9 cellular contexts compared by ENCODE assay signal in the genomic region with DNA sequence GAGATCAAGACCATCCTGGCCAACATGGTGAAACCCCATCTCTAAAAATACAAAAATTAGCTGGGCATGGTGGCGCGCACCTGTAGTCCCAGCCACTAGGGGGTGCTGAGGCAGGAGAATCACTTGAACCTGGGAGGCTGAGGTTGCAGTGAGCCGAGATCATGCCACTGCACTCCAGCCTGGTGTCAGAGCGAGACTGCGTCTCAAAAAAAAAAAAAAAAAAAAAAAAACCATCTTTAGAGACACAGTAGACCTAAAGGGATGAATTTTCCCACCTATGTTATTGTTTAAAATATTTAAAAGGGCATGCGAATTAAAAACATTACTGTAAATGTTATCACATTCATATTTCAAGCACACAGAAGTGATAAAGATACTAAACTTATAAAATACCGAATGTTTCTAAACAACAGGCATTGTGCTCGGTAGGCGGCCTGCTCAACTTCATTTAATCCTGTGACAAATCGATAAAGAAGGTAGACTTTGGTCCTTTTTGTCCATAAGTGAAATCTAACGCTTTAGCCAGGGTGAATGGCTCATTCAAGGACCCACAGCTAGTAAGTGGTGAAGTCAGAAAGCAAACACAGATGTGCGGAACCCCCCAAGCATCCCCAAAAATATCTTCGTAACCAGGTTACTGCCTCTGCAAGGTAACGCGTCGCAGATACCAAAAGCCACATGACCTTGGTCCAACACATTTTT. TPM values are rescaled to one million over a fixed set of nuclear protein-coding genes. Genes with fewer than 3 reads are reported as not detected.
DNase-seq lines count a peak whose midpoint lies in the region; ATAC-seq and TF ChIP-seq lines count a peak whose summit lies in the region.
"Had no signal": no experiment of that assay in that cellular context is flagged by ENCODE, and none has a peak within 500 bp of the region (broad histone marks: within the 10 kb centered on the region; RNA-seq: fewer than 3 reads in every experiment).

No MANE protein-coding gene starts in this region.

- ATAC-seq in stimulated activated effector memory CD8-positive, alpha-beta T cell treated with anti-CD3 and anti-CD28 coated beads, Interleukin-12 subunit alpha, Interleukin-12 subunit beta, amount 100 ng/mL, for 72 hours, result no peak
- ATAC-seq in GM21423 (IDR thresholded peaks at IDR 0.05; ENCODE audit: unreplicated experiment) (no peak), HG03175 (IDR thresholded peaks at IDR 0.05; ENCODE audit: unreplicated experiment) (no peak), HG03159 (IDR thresholded peaks at IDR 0.05; ENCODE audit: unreplicated experiment) (no peak)

- H3K4me1 Mint-ChIP-seq in stimulated activated effector memory CD8-positive, alpha-beta T cell treated with anti-CD3 and anti-CD28 coated beads, Interleukin-12 subunit alpha, Interleukin-12 subunit beta, amount 100 ng/mL, for 72 hours, result no peaks in the 10 kb centered on the region

- peak; percentile 39 for TF ChIP-seq RAD21 in SK-N-SH (IDR thresholded peaks at IDR 0.05; ENCODE audit: low read length)
- peak; percentile 70 to 80 for TF ChIP-seq RAD21 in liver (IDR thresholded peaks at IDR 0.05)

- H3K9me2 ChIP-seq in GM23248 (ENCODE audit: insufficient read depth), result no peaks in the 10 kb centered on the region
- no peaks in the 10 kb centered on the region for H3K9me2 ChIP-seq in SK-N-SH

- TF ChIP-seq EP300 in SK-N-SH (IDR thresholded peaks at IDR 0.05; ENCODE audit: borderline replicate concordance in 1 of 2, low read depth in 1 of 2, low read length in 1 of 2), result no peak

- POLR2A ChIA-PET in SK-N-SH (lab: Yijun Ruan, JAX), result no interaction called here

- CTCF ChIA-PET in SK-N-SH (lab: Yijun Ruan, JAX), result interaction anchor here (0.6 to 2.2 kb wide), 9 partner anchors 8 to 62 kb away, joined by 3 to 14 read pairs (median 6); a partner anchor contains a TSS

- H3K4me1 ChIP-seq in GM23248 (ENCODE audit: insufficient read depth) (no peaks in the 10 kb centered on the region), SK-N-SH (ENCODE audit: control insufficient read depth in 1 of 2, insufficient read depth in 2 of 2, low read depth in 1 of 2, low read length in 1 of 2) (peaks cover 0 to 14% of the 10 kb centered on the region in 2 experiments; a peak in 2 of 4 replicates), ascending aorta (no peaks in the 10 kb centered on the region), liver (ENCODE audit: control insufficient read depth in 4 of 4, insufficient read depth in 4 of 4, low read length in 3 of 4) (peaks cover 0 to 3% (median 0%) of the 10 kb centered on the region in 4 donors)

- H3K4me2 ChIP-seq in GM23248 (ENCODE audit: unreplicated experiment), result no peak overlapping the region
- no peak overlapping the region for H3K4me2 ChIP-seq in SK-N-SH

- H3F3A ChIP-seq in GM23248 (ENCODE audit: insufficient read depth), result no peaks in the 10 kb centered on the region
- peaks cover 9% of the 10 kb centered on the region for H3F3A ChIP-seq in SK-N-SH (replicated peaks; ENCODE audit: insufficient read depth)

- H3K27me3 ChIP-seq in GM23248 (replicated peaks; ENCODE audit: insufficient read depth) (no peaks in the 10 kb centered on the region), SK-N-SH (ENCODE audit: insufficient read depth) (no peaks in the 10 kb centered on the region), ascending aorta (no peaks in the 10 kb centered on the region), liver (ENCODE audit: control insufficient read depth in 4 of 4, insufficient read depth in 4 of 4, low read length in 3 of 4) (no peaks in the 10 kb centered on the region)

- H3K9me3 Mint-ChIP-seq in stimulated activated effector memory CD8-positive, alpha-beta T cell treated with anti-CD3 and anti-CD28 coated beads, Interleukin-12 subunit alpha, Interleukin-12 subunit beta, amount 100 ng/mL, for 72 hours, result no peaks in the 10 kb centered on the region
- H3K9me3 Mint-ChIP-seq: activated naive CD4-positive, alpha-beta T cell treated with anti-CD3 and anti-CD28 coated beads, Interleukin-2, amount 50 U/mL, for 24 hours had no signal

- intact Hi-C loops in ascending aorta (cut with DNase I), result no loop called here

- peak; percentile 51 for DNase-seq in GM23248
- DNase-seq in SK-N-SH, result no peak
- DNase-seq in ascending aorta (ENCODE audit: low spot score in 2 of 2), result no peak
- peak; percentile 53 to 76 for DNase-seq in stimulated activated effector memory CD8-positive, alpha-beta T cell treated with anti-CD3 and anti-CD28 coated beads, Interleukin-12 subunit alpha, Interleukin-12 subunit beta, amount 100 ng/mL, for 72 hours (ENCODE audit: low spot score in 2 of 2)

- TF ChIP-seq CTCF in SK-N-SH (IDR thresholded peaks at IDR 0.05) (peak; percentile 82), ascending aorta (IDR thresholded peaks at IDR 0.05) (peak in 2 of 3 experiments; percentile 49 to 69), liver (IDR thresholded peaks at IDR 0.05; ENCODE audit: low read depth, low read length, missing input control) (peak; percentile 41)

- H4K20me1 ChIP-seq in GM23248 (ENCODE audit: insufficient read depth) (no peaks in the 10 kb centered on the region), SK-N-SH (ENCODE audit: insufficient read depth) (no peaks in the 10 kb centered on the region)

- no peak overlapping the region for H3K4me3 Mint-ChIP-seq in stimulated activated effector memory CD8-positive, alpha-beta T cell treated with anti-CD3 and anti-CD28 coated beads, Interleukin-12 subunit alpha, Interleukin-12 subunit beta, amount 100 ng/mL, for 72 hours
- H3K4me3 Mint-ChIP-seq: activated naive CD4-positive, alpha-beta T cell treated with anti-CD3 and anti-CD28 coated beads, Interleukin-2, amount 50 U/mL, for 24 hours had no signal

- no peak overlapping the region for H3K4me3 ChIP-seq in GM23248
- no peak overlapping the region; a peak in 1 of 4 replicates for H3K4me3 ChIP-seq in SK-N-SH (ENCODE audit: low read depth in 2 of 2, low read length in 1 of 2)
- no peak overlapping the region for H3K4me3 ChIP-seq in ascending aorta
- no peak overlapping the region for H3K4me3 ChIP-seq in liver (ENCODE audit: low read depth in 1 of 3, low read length in 3 of 3)

- H3K36me3 Mint-ChIP-seq in stimulated activated effector memory CD8-positive, alpha-beta T cell treated with anti-CD3 and anti-CD28 coated beads, Interleukin-12 subunit alpha, Interleukin-12 subunit beta, amount 100 ng/mL, for 72 hours, result peaks cover 99% of the 10 kb centered on the region

- H3K9ac ChIP-seq in GM23248, result no peak overlapping the region
- no peak overlapping the region for H3K9ac ChIP-seq in SK-N-SH
- no peak overlapping the region for H3K9ac ChIP-seq in liver (ENCODE audit: low read depth in 1 of 2, low read length in 2 of 2)

- peaks cover 20% of the 10 kb centered on the region for H3K36me3 ChIP-seq in GM23248 (ENCODE audit: low read depth)
- H3K36me3 ChIP-seq in SK-N-SH (replicated peaks in 1 of 2; ENCODE audit: control insufficient read depth in 1 of 2, insufficient read depth in 2 of 2, low read length in 1 of 2), result peaks cover 54 to 58% of the 10 kb centered on the region in 2 experiments
- peaks cover 15 to 39% of the 10 kb centered on the region in 2 donors for H3K36me3 ChIP-seq in ascending aorta
- H3K36me3 ChIP-seq in liver (ENCODE audit: control insufficient read depth in 4 of 4, insufficient read depth in 3 of 4, low read depth in 1 of 4, low read length in 3 of 4), result peaks cover 8 to 48% (median 35%) of the 10 kb centered on the region in 4 donors

- H2AFZ ChIP-seq in GM23248 (no peak overlapping the region), SK-N-SH (ENCODE audit: low read depth) (no peak overlapping the region)

- H3K9me3 ChIP-seq in GM23248 (ENCODE audit: low read depth) (no peaks in the 10 kb centered on the region), SK-N-SH (no peaks in the 10 kb centered on the region), ascending aorta (no peaks in the 10 kb centered on the region), liver (ENCODE audit: control insufficient read depth in 4 of 4, low read length in 3 of 4) (no peaks in the 10 kb centered on the region)

- WGBS in GM23248 (ENCODE audit: low coverage in 1 of 2, low lambda C conversion rate in 2 of 2, missing lambda C conversion rate in 2 of 2), 2 experiments, result 85 to 92% methylated on average over 16 of the region's 16 CpGs
- 90% methylated on average over 16 of the region's 16 CpGs for WGBS in SK-N-SH (ENCODE audit: low lambda C conversion rate)
- WGBS in liver, result 78% methylated on average over 16 of the region's 16 CpGs

- H3K27ac ChIP-seq in GM23248, result no peak overlapping the region
- H3K27ac ChIP-seq in SK-N-SH (ENCODE audit: low read depth in 2 of 2, low read length in 1 of 2), result no peak overlapping the region
- no peak overlapping the region for H3K27ac ChIP-seq in ascending aorta
- no peak overlapping the region for H3K27ac ChIP-seq in liver (ENCODE audit: low read depth in 1 of 2, low read length in 2 of 2)

- H3K79me2 ChIP-seq in GM23248 (ENCODE audit: insufficient read depth) (peaks cover 16% of the 10 kb centered on the region; the same call in 1 of the 2 replicates), SK-N-SH (ENCODE audit: insufficient read depth) (peaks cover 25% of the 10 kb centered on the region)

- in situ Hi-C loops in GM23248 (cut with MboI), result no loop called here

- no peak overlapping the region for H3K27ac Mint-ChIP-seq in stimulated activated effector memory CD8-positive, alpha-beta T cell treated with anti-CD3 and anti-CD28 coated beads, Interleukin-12 subunit alpha, Interleukin-12 subunit beta, amount 100 ng/mL, for 72 hours
- H3K27ac Mint-ChIP-seq: activated naive CD4-positive, alpha-beta T cell treated with anti-CD3 and anti-CD28 coated beads, Interleukin-2, amount 50 U/mL, for 24 hours had no signal

RNA-seq across cellular contexts. Expression of a gene that starts 16.1 kb away (rescaled TPM):
- total RNA-seq in GM23248 (2014; rRNA removed; shearing (Covaris generic)), result 9.0 and 13.3 TPM in 2 replicates
- polyA plus RNA-seq in GM23248 (2016; fragmentation: Nextera tagmentation; extraction: Ambion mirVana) (13.6 and 16.3 TPM in 2 replicates), SK-N-SH (2012; rRNA removed) (19.5 and 22.0 TPM in 2 replicates), liver (10 to 100 TPM; 14.1 to 16.6 TPM)
- 13.2 and 17.6 TPM in 2 replicates for polyA plus RNA-seq in SK-N-SH (2012; cell fraction: cytosol; rRNA removed)
- 36.6 and 38.4 TPM in 2 replicates for polyA plus RNA-seq in SK-N-SH (2012; cell fraction: nucleus; rRNA removed)
- total RNA-seq in ascending aorta (4.8 TPM), liver (10 to 100 TPM; 31.8 to 35.4 TPM)

RNA-seq across cellular contexts. Expression of a gene that starts 16.8 kb away (rescaled TPM):
- total RNA-seq in GM23248 (2014; rRNA removed; shearing (Covaris generic)), result 36.9 and 40.3 TPM in 2 replicates
- polyA plus RNA-seq in GM23248 (2016; fragmentation: Nextera tagmentation; extraction: Ambion mirVana) (27.4 and 28.7 TPM in 2 replicates), SK-N-SH (2012; rRNA removed) (53.0 and 56.0 TPM in 2 replicates), liver (10 to 100 TPM; 12.6 to 21.1 TPM)
- polyA plus RNA-seq in SK-N-SH (2012; cell fraction: cytosol; rRNA removed), result 32.6 and 46.3 TPM in 2 replicates
- polyA plus RNA-seq in SK-N-SH (2012; cell fraction: nucleus; rRNA removed), result 100 and 128 TPM in 2 replicates
- total RNA-seq in ascending aorta (18.0 TPM), liver (10 to 100 TPM; 19.3 to 35.0 TPM)

RNA-seq across cellular contexts. Expression of a gene that starts 45.5 kb away (rescaled TPM):
- 24.3 and 25.6 TPM in 2 replicates for total RNA-seq in GM23248 (2014; rRNA removed; shearing (Covaris generic))
- polyA plus RNA-seq in GM23248 (2016; fragmentation: Nextera tagmentation; extraction: Ambion mirVana) (44.2 and 49.8 TPM in 2 replicates), SK-N-SH (2012; rRNA removed) (61.8 and 67.0 TPM in 2 replicates), liver (10 to 100 TPM; 22.1 to 34.3 TPM)
- 66.8 and 70.4 TPM in 2 replicates for polyA plus RNA-seq in SK-N-SH (2012; cell fraction: cytosol; rRNA removed)
- 53.2 and 70.4 TPM in 2 replicates for polyA plus RNA-seq in SK-N-SH (2012; cell fraction: nucleus; rRNA removed)
- total RNA-seq in ascending aorta (19.8 TPM), liver (10 to 100 TPM; 25.3 to 26.8 TPM)

RNA-seq across cellular contexts. Expression of a gene that starts 45.7 kb away (rescaled TPM):
- total RNA-seq in GM23248 (2014; rRNA removed; shearing (Covaris generic)), result 18.9 and 26.7 TPM in 2 replicates
- 18.5 and 19.4 TPM in 2 replicates for polyA plus RNA-seq in GM23248 (2016; fragmentation: Nextera tagmentation; extraction: Ambion mirVana)
- polyA plus RNA-seq in SK-N-SH (2012; rRNA removed), result 29.8 and 39.8 TPM in 2 replicates
- 20.8 and 23.6 TPM in 2 replicates for polyA plus RNA-seq in SK-N-SH (2012; cell fraction: cytosol; rRNA removed)
- polyA plus RNA-seq in SK-N-SH (2012; cell fraction: nucleus; rRNA removed), result 64.9 and 101 TPM in 2 replicates
- total RNA-seq in ascending aorta, result 28.6 TPM
- 10 to 100 TPM; 14.1 to 32.2 TPM for total RNA-seq in liver
- polyA plus RNA-seq in liver, result 10 to 100 TPM; 24.1 to 30.1 TPM

Comparison
In these comparisons a context has a peak if more than half of its experiments do, and no peak if none do; other contexts are left out.
1. DNase-seq: peak in GM23248 (single experiment) and stimulated activated effector memory CD8-positive, alpha-beta T cell treated with anti-CD3 and anti-CD28 coated beads, Interleukin-12 subunit alpha, Interleukin-12 subunit beta, amount 100 ng/mL, for 72 hours (2 of 2); none in SK-N-SH (single experiment) and ascending aorta (0 of 2).
2. Peak in every context shown above with its lines, with median percentiles within 50 percentile points of each other: CTCF ChIP-seq.